9 cellular contexts compared by ENCODE assay signal in genomic region chr7:2104716-2105115, GRCh38.
DNase-seq lines count a peak whose midpoint lies in the region; ATAC-seq and TF ChIP-seq lines count a peak whose summit lies in the region.
"Had no signal": no experiment of that assay in that cellular context is flagged by ENCODE, and none has a peak within 500 bp of the region (broad histone marks: within the 10 kb centered on the region; RNA-seq: fewer than 3 reads in every experiment).

No MANE protein-coding gene starts in this region.

- no CpG with 5 or more reads among the region's 14 CpGs for WGBS in trophoblast cell (ENCODE audit: extremely low coverage, insufficient coverage, insufficient read length)

- CTCF ChIA-PET in CD4-positive, alpha-beta T cell (lab: Charles Lee), result no interaction called here

- H3K27me3 ChIP-seq in CD4-positive, alpha-beta T cell (ENCODE audit: control insufficient read depth, insufficient read depth, low read length), result no peaks in the 10 kb centered on the region
- H3K27me3 ChIP-seq in dorsolateral prefrontal cortex, result no peaks in the 10 kb centered on the region
- no peaks in the 10 kb centered on the region for H3K27me3 ChIP-seq in trophoblast cell (ENCODE audit: insufficient read depth, low read length)

- H3K4me3 ChIP-seq in NB4 (ENCODE audit: low read depth, low read length), result peak overlapping the region; percentile 41
- no peak overlapping the region for H3K4me3 ChIP-seq in dorsolateral prefrontal cortex
- no peak overlapping the region for H3K4me3 ChIP-seq in trophoblast cell (ENCODE audit: low read depth, low read length)

- peaks cover 1% of the 10 kb centered on the region for H3K79me2 ChIP-seq in trophoblast cell (ENCODE audit: control insufficient read depth, insufficient read depth, low read length, poor library complexity)

- H4K91ac ChIP-seq in trophoblast cell (ENCODE audit: low read depth, low read length), result peak overlapping the region; percentile 48

- no peak overlapping the region for H2AFZ ChIP-seq in trophoblast cell (ENCODE audit: insufficient read depth, low read length, poor library complexity)

- peak overlapping the region; percentile 63 for H3K27ac Mint-ChIP-seq in CD4-positive, alpha-beta T cell

- no peak overlapping the region for H3K23ac ChIP-seq in trophoblast cell (ENCODE audit: low read length)

- peaks cover 28% of the 10 kb centered on the region for H3K4me1 Mint-ChIP-seq in CD4-positive, alpha-beta T cell (ENCODE audit: low read depth)

- peak; percentile 2 for TF ChIP-seq CTCF in CD4-positive, alpha-beta T cell (IDR thresholded peaks at IDR 0.05)
- TF ChIP-seq CTCF in NB4 (IDR thresholded peaks at IDR 0.05; ENCODE audit: low read depth, low read length), result no peak
- TF ChIP-seq CTCF in dorsolateral prefrontal cortex (IDR thresholded peaks at IDR 0.05 in 54 of 56, conservative IDR thresholded peaks at IDR 0.05 in 2 of 56; ENCODE audit: low read depth in 1 of 56, partially characterized antibody in 56 of 56), result no peak

- H3K4me2 ChIP-seq in trophoblast cell (ENCODE audit: low read length), result no peak overlapping the region

- H3K27ac ChIP-seq in CD4-positive, alpha-beta T cell (ENCODE audit: low read depth, low read length), result no peak overlapping the region
- H3K27ac ChIP-seq in dorsolateral prefrontal cortex, result peak overlapping the region in 57 of 59 donors; percentile 45 to 100 (median 98)
- no peak overlapping the region for H3K27ac ChIP-seq in trophoblast cell (ENCODE audit: low read depth, low read length)

- no peak overlapping the region for H2AK5ac ChIP-seq in trophoblast cell (ENCODE audit: low read length)

- TF ChIP-seq POLR2A in NB4 (IDR thresholded peaks at IDR 0.05; ENCODE audit: extremely low read depth, insufficient read length), result no peak
- no peak for TF ChIP-seq POLR2A in GM18505 (IDR thresholded peaks at IDR 0.05; ENCODE audit: borderline replicate concordance, extremely low read depth, insufficient read depth, insufficient read length)

- no peak overlapping the region for H2BK120ac ChIP-seq in trophoblast cell (ENCODE audit: insufficient read depth, low read length, poor library complexity)

- no peak overlapping the region for H3K4ac ChIP-seq in trophoblast cell (ENCODE audit: low read depth, low read length)

- peaks cover 5% of the 10 kb centered on the region for H3K79me1 ChIP-seq in trophoblast cell (ENCODE audit: low read length)

- no peak for ATAC-seq in CD4-positive, alpha-beta T cell (ENCODE audit: poor library complexity)
- no peak for ATAC-seq in GM21825 (IDR thresholded peaks at IDR 0.05; ENCODE audit: unreplicated experiment)
- ATAC-seq in GM18505 (IDR thresholded peaks at IDR 0.05; ENCODE audit: unreplicated experiment), result no peak
- no peak for ATAC-seq in HG02763 (IDR thresholded peaks at IDR 0.05; ENCODE audit: unreplicated experiment)

- no peak overlapping the region for H3K18ac ChIP-seq in trophoblast cell (ENCODE audit: low read length)

- no peaks in the 10 kb centered on the region for H3K9me3 ChIP-seq in CD4-positive, alpha-beta T cell (ENCODE audit: control insufficient read depth, low read length)
- peaks cover 6% of the 10 kb centered on the region for H3K9me3 ChIP-seq in trophoblast cell (ENCODE audit: insufficient read depth, low read depth, low read length)

- no peak overlapping the region for H3K14ac ChIP-seq in trophoblast cell (ENCODE audit: low read length)

- peaks cover 0 to 3% of the 10 kb centered on the region in 2 experiments for H3K36me3 ChIP-seq in trophoblast cell (ENCODE audit: control insufficient read depth in 1 of 2, insufficient read depth in 2 of 2, low read length in 2 of 2)

- H3K27me3 Mint-ChIP-seq in CD4-positive, alpha-beta T cell, result no peaks in the 10 kb centered on the region
- H3K27me3 Mint-ChIP-seq: progenitor cell of endocrine pancreas had no signal

- H4K8ac ChIP-seq in trophoblast cell (ENCODE audit: low read depth, low read length), result no peak overlapping the region

- H2BK12ac ChIP-seq in trophoblast cell (ENCODE audit: low read length), result peak overlapping the region; percentile 6

- peak overlapping the region; percentile 25 for H3K4me3 Mint-ChIP-seq in CD4-positive, alpha-beta T cell

- no peak overlapping the region for H3K9ac ChIP-seq in trophoblast cell (ENCODE audit: low read length)

- no peak for DNase-seq in CD4-positive, alpha-beta T cell
- DNase-seq in NB4 (ENCODE audit: low read depth) (peak; percentile 69), dorsolateral prefrontal cortex (no peak), trophoblast cell (no peak), NCI-H146 (lab: John Stamatoyannopoulos, UW) (no peak)

- no peak overlapping the region for H2BK5ac ChIP-seq in trophoblast cell (ENCODE audit: low read depth, low read length, poor library complexity)

- no peak overlapping the region for H4K12ac ChIP-seq in trophoblast cell (ENCODE audit: low read depth, low read length)

- intact Hi-C loops in CD4-positive, alpha-beta T cell (cut with DNase I, micrococcal nuclease), result loop anchor here (5.0 to 10.0 kb wide), 2 partner anchors 180 to 243 kb away; no protein-coding TSS in a partner anchor
- intact Hi-C loops in dorsolateral prefrontal cortex (cut with DNase I), result loop anchor here (5.0 to 10.0 kb wide), 3 partner anchors 50 to 187 kb away; no protein-coding TSS in a partner anchor

- POLR2A ChIA-PET in CD4-positive, alpha-beta T cell (lab: Charles Lee), result no interaction called here

- H3K36me3 Mint-ChIP-seq in CD4-positive, alpha-beta T cell (ENCODE audit: low read depth), result no peaks in the 10 kb centered on the region

- no peaks in the 10 kb centered on the region for H3K9me3 Mint-ChIP-seq in CD4-positive, alpha-beta T cell

- peaks cover 19 to 22% of the 10 kb centered on the region in 2 experiments for H3K4me1 ChIP-seq in trophoblast cell (ENCODE audit: control insufficient read depth in 1 of 2, insufficient read depth in 2 of 2, low read length in 2 of 2)

Comparison
In these comparisons a context has a peak if more than half of its experiments do, and no peak if none do; other contexts are left out.
1. H3K27ac ChIP-seq: peak in dorsolateral prefrontal cortex (57 of 59); none in CD4-positive, alpha-beta T cell (single experiment) and trophoblast cell (single experiment).